22 cellular contexts compared by ENCODE assay signal in the genomic region with DNA sequence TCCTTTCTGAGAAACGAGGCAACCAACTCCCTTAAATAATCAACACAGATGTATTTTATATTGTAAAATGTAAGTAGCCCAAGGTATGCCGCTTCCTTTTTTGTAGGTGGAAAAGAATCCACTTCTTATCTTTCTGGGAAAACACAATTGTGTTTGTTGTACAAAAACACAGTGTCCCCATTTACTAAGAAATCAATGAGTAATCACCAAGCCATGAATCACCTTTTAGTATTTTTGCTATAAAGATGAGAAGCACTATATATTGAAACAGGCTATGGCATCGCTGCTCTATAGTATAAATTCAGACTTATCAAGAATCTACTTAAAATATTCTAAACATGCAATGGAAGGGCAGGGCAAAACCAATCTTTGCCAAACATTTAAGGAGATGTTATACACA.
DNase-seq lines count a peak whose midpoint lies in the region; ATAC-seq lines count a peak whose summit lies in the region.
"Had no signal": no experiment of that assay in that cellular context is flagged by ENCODE, and none has a peak within 500 bp of the region (broad histone marks: within the 10 kb centered on the region; RNA-seq: fewer than 3 reads in every experiment).

No MANE protein-coding gene starts in this region.

- H3K4me1 Mint-ChIP-seq in activated T-cell treated with anti-CD3 and anti-CD28 coated beads, Interleukin-2, amount 50 U/mL, for 72 hours (ENCODE audit: low read depth) = peaks cover 78% of the 10 kb centered on the region
- H3K4me1 Mint-ChIP-seq in stimulated activated effector memory CD8-positive, alpha-beta T cell treated with anti-CD3 and anti-CD28 coated beads, Interleukin-12 subunit alpha, Interleukin-12 subunit beta, amount 100 ng/mL, for 72 hours = peaks cover 58% of the 10 kb centered on the region
- H3K4me1 Mint-ChIP-seq: activated B cell treated with CpG ODN at 0.5 μM for 24 hours had no signal

- H3K27me3 Mint-ChIP-seq in activated T-cell treated with anti-CD3 and anti-CD28 coated beads, Interleukin-2, amount 50 U/mL, for 72 hours (ENCODE audit: low read depth) = no peaks in the 10 kb centered on the region
- H3K27me3 Mint-ChIP-seq: activated B cell treated with CpG ODN at 0.5 μM for 24 hours; dendritic cell treated with granulocyte-macrophage colony-stimulating factor and Interleukin-4, amounts not matched to agents 40 ng/mL and 50 ng/mL, for 4 days; natural killer cell treated with Interleukin-12 subunit alpha and Interleukin-12 subunit beta and Interleukin-15 and Interleukin-18, amount 100 ng/mL, for 72 hours had no signal

- H3K27ac Mint-ChIP-seq in activated T-cell treated with anti-CD3 and anti-CD28 coated beads, Interleukin-2, amount 50 U/mL, for 72 hours = peak overlapping the region; percentile 94
- H3K27ac Mint-ChIP-seq in stimulated activated effector memory CD8-positive, alpha-beta T cell treated with anti-CD3 and anti-CD28 coated beads, Interleukin-12 subunit alpha, Interleukin-12 subunit beta, amount 100 ng/mL, for 72 hours = peak overlapping the region; percentile 11
- H3K27ac Mint-ChIP-seq: activated B cell treated with CpG ODN at 0.5 μM for 24 hours; dendritic cell treated with granulocyte-macrophage colony-stimulating factor and Interleukin-4, amounts not matched to agents 40 ng/mL and 50 ng/mL, for 4 days had no signal

- H3K36me3 Mint-ChIP-seq in activated T-cell treated with anti-CD3 and anti-CD28 coated beads, Interleukin-2, amount 50 U/mL, for 72 hours (ENCODE audit: insufficient read depth in 2 of 2) = no peaks in the 10 kb centered on the region
- H3K36me3 Mint-ChIP-seq in stimulated activated effector memory CD8-positive, alpha-beta T cell treated with anti-CD3 and anti-CD28 coated beads, Interleukin-12 subunit alpha, Interleukin-12 subunit beta, amount 100 ng/mL, for 72 hours = peaks cover 4% of the 10 kb centered on the region
- H3K36me3 Mint-ChIP-seq: natural killer cell treated with Interleukin-12 subunit alpha and Interleukin-12 subunit beta and Interleukin-15 and Interleukin-18, amount 100 ng/mL, for 72 hours had no signal

- ATAC-seq in activated T-cell treated with anti-CD3 and anti-CD28 coated beads, Interleukin-2, amount 50 U/mL, for 72 hours (replicated peaks in 1 of 2) = peak; percentile 55 to 63
- ATAC-seq in stimulated activated effector memory CD8-positive, alpha-beta T cell treated with anti-CD3 and anti-CD28 coated beads, Interleukin-12 subunit alpha, Interleukin-12 subunit beta, amount 100 ng/mL, for 72 hours = no peak
- ATAC-seq in HG02610 (IDR thresholded peaks at IDR 0.05; ENCODE audit: unreplicated experiment) = no peak
- ATAC-seq: natural killer cell treated with Interleukin-12 subunit alpha and Interleukin-12 subunit beta and Interleukin-15 and Interleukin-18, amount 100 ng/mL, for 72 hours; right cardiac atrium had no signal

- no peak for DNase-seq in activated T-cell treated with anti-CD3 and anti-CD28 coated beads, Interleukin-2, amount 50 U/mL, for 72 hours
- DNase-seq in activated T-cell treated with anti-CD3 and anti-CD28 coated beads, Interleukin-2, amount 50 U/mL, for 1 hour = no peak
- peak; percentile 38 for DNase-seq in LoVo (ENCODE audit: low spot score)
- peak; percentile 50 for DNase-seq in dermis blood vessel endothelial cell
- no peak for DNase-seq in stimulated activated effector memory CD8-positive, alpha-beta T cell treated with anti-CD3 and anti-CD28 coated beads, Interleukin-12 subunit alpha, Interleukin-12 subunit beta, amount 100 ng/mL, for 72 hours (ENCODE audit: low spot score in 2 of 2)
- no peak for DNase-seq in AG20443 (ENCODE audit: low spot score)
- no peak for DNase-seq in NCI-H1105 treated with DMSO at 0.1 percent for 48 hours (lab: John Stamatoyannopoulos, UW)
- DNase-seq: activated B cell treated with CpG ODN at 0.5 μM for 24 hours; activated effector memory CD4-positive, alpha-beta T cell treated with Interleukin-2 at 50 U/mL for 16 hours; H9; left lung; midbrain; NCI-H1694 treated with DMSO at 0.1 percent for 48 hours; NCI-H2171 treated with DMSO at 0.1 percent for 48 hours; right cardiac atrium; stimulated activated CD4-positive, alpha-beta T cell treated with anti-CD3 and anti-CD28 coated beads, Interleukin-12 subunit alpha, Interleukin-12 subunit beta, amount 100 ng/mL, for 4 hours; stimulated activated CD4-positive, alpha-beta T cell treated with anti-CD3 and anti-CD28 coated beads, Interleukin-4, amount 100 ng/mL, for 4 hours; T1000; upper lobe of left lung had no signal

- no peaks in the 10 kb centered on the region for H3K9me3 Mint-ChIP-seq in activated T-cell treated with anti-CD3 and anti-CD28 coated beads, Interleukin-2, amount 50 U/mL, for 72 hours
- no peaks in the 10 kb centered on the region for H3K9me3 Mint-ChIP-seq in stimulated activated effector memory CD8-positive, alpha-beta T cell treated with anti-CD3 and anti-CD28 coated beads, Interleukin-12 subunit alpha, Interleukin-12 subunit beta, amount 100 ng/mL, for 72 hours
- H3K9me3 Mint-ChIP-seq: activated B cell treated with CpG ODN at 0.5 μM for 24 hours; dendritic cell treated with granulocyte-macrophage colony-stimulating factor and Interleukin-4, amounts not matched to agents 40 ng/mL and 50 ng/mL, for 4 days; H9; natural killer cell treated with Interleukin-12 subunit alpha and Interleukin-12 subunit beta and Interleukin-15 and Interleukin-18, amount 100 ng/mL, for 72 hours had no signal

- peak overlapping the region; percentile 6 to 70 for H3K4me3 Mint-ChIP-seq in activated T-cell treated with anti-CD3 and anti-CD28 coated beads, Interleukin-2, amount 50 U/mL, for 72 hours
- no peak overlapping the region for H3K4me3 Mint-ChIP-seq in stimulated activated effector memory CD8-positive, alpha-beta T cell treated with anti-CD3 and anti-CD28 coated beads, Interleukin-12 subunit alpha, Interleukin-12 subunit beta, amount 100 ng/mL, for 72 hours
- H3K4me3 Mint-ChIP-seq: activated B cell treated with CpG ODN at 0.5 μM for 24 hours; dendritic cell treated with granulocyte-macrophage colony-stimulating factor and Interleukin-4, amounts not matched to agents 40 ng/mL and 50 ng/mL, for 4 days; H9; natural killer cell treated with Interleukin-12 subunit alpha and Interleukin-12 subunit beta and Interleukin-15 and Interleukin-18, amount 100 ng/mL, for 72 hours had no signal

Comparison
In these comparisons a context has a peak if more than half of its experiments do, and no peak if none do; other contexts are left out.
1. ATAC-seq: peak in activated T-cell treated with anti-CD3 and anti-CD28 coated beads, Interleukin-2, amount 50 U/mL, for 72 hours (2 of 2); none in stimulated activated effector memory CD8-positive, alpha-beta T cell treated with anti-CD3 and anti-CD28 coated beads, Interleukin-12 subunit alpha, Interleukin-12 subunit beta, amount 100 ng/mL, for 72 hours (single experiment) and HG02610 (single experiment).
2. DNase-seq: peak in LoVo (single experiment) and dermis blood vessel endothelial cell (single experiment); none in activated T-cell treated with anti-CD3 and anti-CD28 coated beads, Interleukin-2, amount 50 U/mL, for 72 hours (0 of 2), activated T-cell treated with anti-CD3 and anti-CD28 coated beads, Interleukin-2, amount 50 U/mL, for 1 hour (single experiment), stimulated activated effector memory CD8-positive, alpha-beta T cell treated with anti-CD3 and anti-CD28 coated beads, Interleukin-12 subunit alpha, Interleukin-12 subunit beta, amount 100 ng/mL, for 72 hours (0 of 2), AG20443 (single experiment) and NCI-H1105 treated with DMSO at 0.1 percent for 48 hours (single experiment).